1 cellular context compared by ENCODE assay signal in genomic region chr1:44721521-44722361, GRCh38.
TF ChIP-seq lines count a peak whose summit lies in the region.

No MANE protein-coding gene starts in this region.

TF ChIP-seq in GM12878, 131 proteins besides CTCF, POLR2A, EP300 and RAD21 (continues in another document):
- TF ChIP-seq E2F4 (IDR thresholded peaks at IDR 0.05; ENCODE audit: low read depth, low read length) (no peak), KLF5 (IDR thresholded peaks at IDR 0.05; ENCODE audit: partially characterized antibody) (peak; percentile 97), SMAD5 (IDR thresholded peaks at IDR 0.05; ENCODE audit: low read depth) (peak; percentile 100), REST (IDR thresholded peaks at IDR 0.05; ENCODE audit: low read depth, low read length) (peak; percentile 59), TCF3 (IDR thresholded peaks at IDR 0.05; ENCODE audit: borderline replicate concordance, insufficient read depth, low read depth, low read length) (peak; percentile 100), NBN (IDR thresholded peaks at IDR 0.05) (peak; percentile 100), WRNIP1 (IDR thresholded peaks at IDR 0.05; ENCODE audit: borderline replicate concordance, low read depth, low read length) (no peak), BMI1 (IDR thresholded peaks at IDR 0.05; ENCODE audit: borderline replicate concordance) (peak; percentile 98), TCF7 (IDR thresholded peaks at IDR 0.05; ENCODE audit: borderline replicate concordance) (peak; percentile 96), MAX (IDR thresholded peaks at IDR 0.05; ENCODE audit: low read depth, low read length) (no peak), RUNX3 (IDR thresholded peaks at IDR 0.05; ENCODE audit: low read length) (peak; percentile 96), ZNF24 (IDR thresholded peaks at IDR 0.05) (peak; percentile 83), E2F8 (IDR thresholded peaks at IDR 0.05; ENCODE audit: low read depth, partially characterized antibody) (peak; percentile 28), CHD1 (IDR thresholded peaks at IDR 0.05; ENCODE audit: low read depth, low read length) (no peak), HCFC1 (IDR thresholded peaks at IDR 0.05; ENCODE audit: low read length) (peak; percentile 80), MYB (IDR thresholded peaks at IDR 0.05; ENCODE audit: borderline replicate concordance, low read depth, low read length) (peak; percentile 87), E4F1 (IDR thresholded peaks at IDR 0.05; ENCODE audit: borderline replicate concordance, partially characterized antibody) (no peak), DPF2 (IDR thresholded peaks at IDR 0.05) (peak; percentile 75; the same call in 1 of the 2 replicates), RELB (IDR thresholded peaks at IDR 0.05; ENCODE audit: low read depth) (peak; percentile 76), RELA (IDR thresholded peaks at IDR 0.05; ENCODE audit: borderline replicate concordance, partially characterized antibody) (peak; percentile 69), ZNF622 (IDR thresholded peaks at IDR 0.05) (no peak), ESRRA (IDR thresholded peaks at IDR 0.05; ENCODE audit: low read length) (no peak; the same call in 1 of the 2 replicates), BCL3 (IDR thresholded peaks at IDR 0.05; ENCODE audit: borderline replicate concordance, insufficient read depth, low read depth, low read length, poor library complexity, severe bottlenecking) (peak; percentile 100), CBX5 (IDR thresholded peaks at IDR 0.05; ENCODE audit: low read depth) (peak; percentile 94; the same call in 1 of the 2 replicates), MXI1 (IDR thresholded peaks at IDR 0.05; ENCODE audit: low read depth, low read length) (peak; percentile 69; the same call in 1 of the 2 replicates), MLLT1 (IDR thresholded peaks at IDR 0.05) (peak; percentile 97), ZBED1 (IDR thresholded peaks at IDR 0.05; ENCODE audit: borderline replicate concordance) (peak; percentile 100), IRF5 (IDR thresholded peaks at IDR 0.05; ENCODE audit: borderline replicate concordance) (peak; percentile 22; the same call in 1 of the 2 replicates), ATF2 (IDR thresholded peaks at IDR 0.05; ENCODE audit: low read length) (peak; percentile 100), NR2F1 (conservative IDR thresholded peaks at IDR 0.05) (peak; percentile 48; the same call in 1 of the 2 replicates), ATF7 (IDR thresholded peaks at IDR 0.05; ENCODE audit: low read depth) (peak; percentile 86), NRF1 (conservative IDR thresholded peaks at IDR 0.05; ENCODE audit: low read depth, low read length) (no peak), SKIL (IDR thresholded peaks at IDR 0.05; ENCODE audit: low read depth, poor library complexity, severe bottlenecking) (peak; percentile 84), SUPT20H (IDR thresholded peaks at IDR 0.05; ENCODE audit: borderline replicate concordance, control insufficient read depth, low read depth, low read length) (no peak)
